In genomic region chr1:219568728-219569127, GRCh38 we compare ENCODE assay signal across 22 cellular contexts. TPM values are rescaled to one million over a fixed set of nuclear protein-coding genes. Genes with fewer than 3 reads are reported as not detected.
DNase-seq lines count a peak whose midpoint lies in the region; ATAC-seq and TF ChIP-seq lines count a peak whose summit lies in the region.
"Had no signal": no experiment of that assay in that cellular context is flagged by ENCODE, and none has a peak within 500 bp of the region (broad histone marks: within the 10 kb centered on the region; RNA-seq: fewer than 3 reads in every experiment).

No MANE protein-coding gene starts in this region.

- in situ Hi-C loops in ACHN (cut with HindIII; ENCODE audit: low pct_ligation_motif_present, low pct_unique_long_range_greater_than_20kb, low sequenced_read_pairs): no loop called here
- in situ Hi-C loops in KBM-7 (cut with MboI; ENCODE audit: low pct_unique_long_range_greater_than_20kb, low sequenced_read_pairs): no loop called here

- no peaks in the 10 kb centered on the region for H3K4me1 Mint-ChIP-seq in activated T-cell treated with anti-CD3 and anti-CD28 coated beads, Interleukin-2, amount 50 U/mL, for 4 hours (ENCODE audit: low read depth)
- H3K4me1 Mint-ChIP-seq: T-helper 17 cell had no signal

- no peaks in the 10 kb centered on the region for H3K4me1 ChIP-seq in foreskin keratinocyte
- H3K4me1 ChIP-seq: parathyroid adenoma had no signal

- H3K4me3 Mint-ChIP-seq in activated T-cell treated with anti-CD3 and anti-CD28 coated beads, Interleukin-2, amount 50 U/mL, for 4 hours: no peak overlapping the region
- H3K4me3 Mint-ChIP-seq: activated CD8-positive, alpha-beta T cell treated with anti-CD3 and anti-CD28 coated beads, Interleukin-2, amount 10 ng/mL, durations not matched to agents 7 days and 5 days; CD8-positive, alpha-beta T cell; T-helper 17 cell had no signal

- no peaks in the 10 kb centered on the region for H3K27me3 ChIP-seq in foreskin keratinocyte

- no peaks in the 10 kb centered on the region for H3K9me3 Mint-ChIP-seq in activated T-cell treated with anti-CD3 and anti-CD28 coated beads, Interleukin-2, amount 50 U/mL, for 4 hours
- H3K9me3 Mint-ChIP-seq: CD8-positive, alpha-beta T cell had no signal

- peak; percentile 64 for ATAC-seq in foreskin keratinocyte
- no peak for ATAC-seq in activated T-cell treated with anti-CD3 and anti-CD28 coated beads, Interleukin-2, amount 50 U/mL, for 4 hours
- no peak for ATAC-seq in GM19397 (IDR thresholded peaks at IDR 0.05; ENCODE audit: unreplicated experiment)
- ATAC-seq: activated CD8-positive, alpha-beta T cell treated with anti-CD3 and anti-CD28 coated beads, Interleukin-2, amount 10 ng/mL, durations not matched to agents 7 days and 5 days; CD8-positive, alpha-beta T cell; T-helper 17 cell had no signal

- DNase-seq in ACHN (peak; percentile 11), HK-2 (ENCODE audit: unreplicated experiment) (peak; percentile 53), RKO (ENCODE audit: low spot score) (peak; percentile 35), foreskin keratinocyte (no peak), KBM-7 (no peak)
- no peak for DNase-seq in activated T-cell treated with anti-CD3 and anti-CD28 coated beads, Interleukin-2, amount 50 U/mL, for 4 hours
- DNase-seq in stimulated activated naive CD4-positive, alpha-beta T cell treated with Interleukin-2 at 50 U/mL for 16 hours (lab: John Stamatoyannopoulos, UW): no peak
- DNase-seq: activated CD8-positive, alpha-beta T cell treated with anti-CD3 and anti-CD28 coated beads, Interleukin-2, amount 10 ng/mL, durations not matched to agents 7 days and 5 days; caudate nucleus; CD8-positive, alpha-beta T cell; effector memory CD4-positive, alpha-beta T cell; head of caudate nucleus; NCI-H1436; SHP77; stimulated activated CD4-positive, alpha-beta T cell treated with anti-CD3 and anti-CD28 coated beads, Interleukin-4, amount 100 ng/mL, for 1 hour; T-helper 17 cell had no signal

- TF ChIP-seq CTCF in foreskin keratinocyte (conservative IDR thresholded peaks at IDR 0.05): no peak

- H3K27me3 Mint-ChIP-seq in activated T-cell treated with anti-CD3 and anti-CD28 coated beads, Interleukin-2, amount 50 U/mL, for 4 hours (ENCODE audit: low read depth): no peaks in the 10 kb centered on the region

- no peak overlapping the region for H3K27ac ChIP-seq in foreskin keratinocyte
- H3K27ac ChIP-seq: KMS-11, parathyroid adenoma, skin epidermis had no signal

- H3K36me3 Mint-ChIP-seq in activated T-cell treated with anti-CD3 and anti-CD28 coated beads, Interleukin-2, amount 50 U/mL, for 4 hours (ENCODE audit: insufficient read depth): no peaks in the 10 kb centered on the region
- H3K36me3 Mint-ChIP-seq: CD8-positive, alpha-beta T cell had no signal

RNA-seq across cellular contexts. Expression of gene ZC3H11B, which starts 44.2 kb away (rescaled TPM):
- 0.07 and 0.14 TPM in 2 replicates for total RNA-seq in foreskin keratinocyte
- not detected in 2 replicates for polyA plus RNA-seq in foreskin keratinocyte
- total RNA-seq in activated T-cell treated with anti-CD3 and anti-CD28 coated beads, Interleukin-2, amount 50 U/mL, for 4 hours: under 1 TPM in 1 of 3 donors, not detected in 2; 0.18 TPM
- total RNA-seq: fibroblast of lung, urinary bladder had no signal

Comparison
In these comparisons a context has a peak if more than half of its experiments do, and no peak if none do; other contexts are left out.
1. DNase-seq: peak in ACHN (single experiment), HK-2 (single experiment) and RKO (single experiment); none in foreskin keratinocyte (0 of 2), activated T-cell treated with anti-CD3 and anti-CD28 coated beads, Interleukin-2, amount 50 U/mL, for 4 hours (single experiment), KBM-7 (single experiment) and stimulated activated naive CD4-positive, alpha-beta T cell treated with Interleukin-2 at 50 U/mL for 16 hours (single experiment).